In the genomic region with DNA sequence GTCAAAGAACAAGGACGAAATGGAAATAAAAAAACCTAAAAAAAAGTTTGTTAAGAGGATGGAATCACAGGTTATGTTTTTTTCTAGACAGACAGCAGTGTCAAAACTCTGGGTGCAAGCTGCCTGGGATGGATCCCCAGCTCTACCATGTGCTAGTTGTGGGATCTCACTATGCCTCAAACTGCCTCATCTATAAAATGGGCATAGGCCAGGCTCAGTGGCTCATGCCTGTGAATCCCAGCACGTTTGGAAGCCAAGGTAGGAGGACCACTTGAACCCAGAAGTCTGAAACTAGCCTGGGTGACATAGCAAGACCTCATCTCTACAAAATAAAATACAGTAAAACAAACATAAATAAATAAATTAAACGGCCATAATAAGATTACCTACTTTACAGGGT, we compare ENCODE assay signal across 20 cellular contexts. TPM values are rescaled to one million over a fixed set of nuclear protein-coding genes. Genes with fewer than 3 reads are reported as not detected.
DNase-seq lines count a peak whose midpoint lies in the region; FAIRE-seq and TF ChIP-seq lines count a peak whose summit lies in the region.
"Had no signal": no experiment of that assay in that cellular context is flagged by ENCODE, and none has a peak within 500 bp of the region (broad histone marks: within the 10 kb centered on the region; RNA-seq: fewer than 3 reads in every experiment).

No MANE protein-coding gene starts in this region.

- H3K79me2 ChIP-seq in ACC112 (ENCODE audit: control insufficient read depth, insufficient read depth, low read length, unreplicated experiment): peaks cover 47% of the 10 kb centered on the region

- TF ChIP-seq CTCF in esophagus muscularis mucosa (IDR thresholded peaks at IDR 0.05): no peak
- TF ChIP-seq CTCF in endodermal cell (conservative IDR thresholded peaks at IDR 0.05): no peak
- no peak for TF ChIP-seq CTCF in kidney (IDR thresholded peaks at IDR 0.05; ENCODE audit: borderline replicate concordance, extremely low read depth, insufficient read depth)

- H3K4me3 Mint-ChIP-seq in endodermal cell: no peak overlapping the region
- H3K4me3 Mint-ChIP-seq: activated B cell treated with CpG ODN at 0.5 μM for 24 hours; IgD-negative memory B cell; nephron progenitor cell; T-helper 1 cell treated with Interleukin-12 subunit alpha and Interleukin-12 subunit beta and Interleukin-4 antibody, amounts not matched to agents 30 μg/mL and 1 μg/mL, for 36 hours had no signal

- FAIRE-seq in kidney (lab: Jason Lieb, UNC): no peak
- FAIRE-seq: urothelium cell line had no signal

- H3K4me1 ChIP-seq in ACC112 (ENCODE audit: control insufficient read depth, insufficient read depth, low read length, unreplicated experiment) (peaks cover 62% of the 10 kb centered on the region), esophagus muscularis mucosa (peaks cover 54 to 76% (median 67%) of the 10 kb centered on the region in 4 donors), skeletal muscle tissue (ENCODE audit: control insufficient read depth in 3 of 3, insufficient read depth in 3 of 3, low read length in 3 of 3) (peaks cover 9 to 26% (median 23%) of the 10 kb centered on the region in 3 donors), endodermal cell (ENCODE audit: control insufficient read depth, insufficient read depth, low read length) (peaks cover 5% of the 10 kb centered on the region), kidney (ENCODE audit: control insufficient read depth in 1 of 2, insufficient read depth in 1 of 2, low read depth in 1 of 2, low read length in 2 of 2) (peaks cover 0 to 4% of the 10 kb centered on the region in 2 donors)

- H3K9ac ChIP-seq in SK-N-MC (ENCODE audit: insufficient read length) (no peak overlapping the region), skeletal muscle tissue (ENCODE audit: low read depth in 1 of 3, low read length in 3 of 3) (no peak overlapping the region), endodermal cell (ENCODE audit: extremely low read depth, low read length, poor library complexity, severe bottlenecking) (no peak overlapping the region), kidney (ENCODE audit: low read length in 2 of 2) (no peak overlapping the region)

- peak overlapping the region; percentile 95 for H3K27ac ChIP-seq in ACC112 (ENCODE audit: low read depth, low read length)
- H3K27ac ChIP-seq in SK-N-MC: peak overlapping the region; percentile 88; the same call in 1 of the 2 replicates
- H3K27ac ChIP-seq in esophagus muscularis mucosa (replicated peaks in 1 of 4): peak overlapping the region; percentile 71 to 88 (median 80)
- H3K27ac ChIP-seq in skeletal muscle tissue (ENCODE audit: low read depth, low read length): peak overlapping the region; percentile 64
- no peak overlapping the region for H3K27ac ChIP-seq in endodermal cell (ENCODE audit: low read depth, low read length)
- H3K27ac ChIP-seq in kidney (ENCODE audit: low read depth in 2 of 2, low read length in 2 of 2): no peak overlapping the region

- DNase-seq in SK-N-MC (ENCODE audit: low read depth, low spot score): no peak
- DNase-seq in esophagus muscularis mucosa (ENCODE audit: extremely low spot score): no peak
- DNase-seq in endodermal cell: no peak
- DNase-seq in NCI-H1417 (lab: John Stamatoyannopoulos, UW): no peak
- DNase-seq in kidney: no peak
- no peak for DNase-seq in cerebellum (ENCODE audit: low spot score)
- DNase-seq: activated B cell treated with CpG ODN at 0.5 μM for 24 hours, aorta, Calu3, GDM1, NCI-H748 treated with DMSO at 0.1 percent for 48 hours, nephron progenitor cell had no signal

- H3K27me3 ChIP-seq in ACC112 (ENCODE audit: insufficient read depth, low read length): no peaks in the 10 kb centered on the region
- H3K27me3 ChIP-seq in esophagus muscularis mucosa: no peaks in the 10 kb centered on the region
- H3K27me3 ChIP-seq in skeletal muscle tissue (ENCODE audit: control insufficient read depth in 3 of 3, insufficient read depth in 3 of 3, low read length in 3 of 3): no peaks in the 10 kb centered on the region
- H3K27me3 ChIP-seq in endodermal cell (ENCODE audit: control insufficient read depth, insufficient read depth, low read length, poor library complexity, severe bottlenecking): peaks cover 9% of the 10 kb centered on the region

- no peaks in the 10 kb centered on the region for H3K36me3 Mint-ChIP-seq in endodermal cell (ENCODE audit: low read depth)
- H3K36me3 Mint-ChIP-seq: IgD-negative memory B cell had no signal

- peaks cover 12% of the 10 kb centered on the region for H3K4me1 Mint-ChIP-seq in endodermal cell

- TF ChIP-seq POLR2A in esophagus muscularis mucosa (IDR thresholded peaks at IDR 0.05; ENCODE audit: low read depth): no peak

- no peaks in the 10 kb centered on the region for H3K9me3 Mint-ChIP-seq in endodermal cell
- H3K9me3 Mint-ChIP-seq: activated B cell treated with CpG ODN at 0.5 μM for 24 hours; nephron progenitor cell; T-helper 1 cell treated with Interleukin-12 subunit alpha and Interleukin-12 subunit beta and Interleukin-4 antibody, amounts not matched to agents 30 μg/mL and 1 μg/mL, for 36 hours had no signal

- H3K9me3 ChIP-seq in SK-N-MC (ENCODE audit: low read depth, low read length) (no peaks in the 10 kb centered on the region), esophagus muscularis mucosa (no peaks in the 10 kb centered on the region), skeletal muscle tissue (ENCODE audit: control insufficient read depth in 3 of 3, low read length in 3 of 3) (no peaks in the 10 kb centered on the region), endodermal cell (ENCODE audit: control insufficient read depth, low read length) (no peaks in the 10 kb centered on the region), kidney (ENCODE audit: control insufficient read depth in 1 of 2, low read length in 2 of 2) (no peaks in the 10 kb centered on the region)

- peaks cover 23% of the 10 kb centered on the region for H3K27me3 Mint-ChIP-seq in endodermal cell (ENCODE audit: insufficient read depth)

- H3K27ac Mint-ChIP-seq in endodermal cell: no peak overlapping the region
- H3K27ac Mint-ChIP-seq: activated B cell treated with CpG ODN at 0.5 μM for 24 hours; IgD-negative memory B cell; nephron progenitor cell; T-helper 1 cell treated with Interleukin-12 subunit alpha and Interleukin-12 subunit beta and Interleukin-4 antibody, amounts not matched to agents 30 μg/mL and 1 μg/mL, for 36 hours had no signal

- no peaks in the 10 kb centered on the region for H3K36me3 ChIP-seq in ACC112 (ENCODE audit: insufficient read depth, low read length)
- no peaks in the 10 kb centered on the region for H3K36me3 ChIP-seq in SK-N-MC (ENCODE audit: insufficient read depth, low read length)
- no peaks in the 10 kb centered on the region for H3K36me3 ChIP-seq in esophagus muscularis mucosa
- no peaks in the 10 kb centered on the region for H3K36me3 ChIP-seq in skeletal muscle tissue (ENCODE audit: control insufficient read depth in 3 of 3, insufficient read depth in 3 of 3, low read length in 3 of 3)
- H3K36me3 ChIP-seq in endodermal cell (ENCODE audit: control insufficient read depth, insufficient read depth, low read length): no peaks in the 10 kb centered on the region
- no peaks in the 10 kb centered on the region for H3K36me3 ChIP-seq in kidney (ENCODE audit: control insufficient read depth in 1 of 2, insufficient read depth in 2 of 2, low read length in 2 of 2)

- no peak overlapping the region for H2AFZ ChIP-seq in ACC112 (ENCODE audit: low read length, unreplicated experiment)

- WGBS in esophagus muscularis mucosa: 65% methylated on average over 3 of the region's 3 CpGs
- 86 to 92% methylated on average over 2 of the region's 3 CpGs for WGBS in endodermal cell (ENCODE audit: insufficient coverage in 1 of 2, insufficient read length in 1 of 2), 2 experiments

- H3K4me3 ChIP-seq in ACC112 (ENCODE audit: low read depth, low read length) (peak overlapping the region; percentile 20; the same call in 1 of the 2 replicates), SK-N-MC (no peak overlapping the region), esophagus muscularis mucosa (no peak overlapping the region), skeletal muscle tissue (ENCODE audit: low read length in 3 of 3) (no peak overlapping the region), endodermal cell (ENCODE audit: low read length) (no peak overlapping the region), kidney (ENCODE audit: low read length in 2 of 2) (no peak overlapping the region)

- TF ChIP-seq EP300 in esophagus muscularis mucosa (IDR thresholded peaks at IDR 0.05): no peak

- intact Hi-C loops in esophagus muscularis mucosa (cut with DNase I): no loop called here
- intact Hi-C loops in kidney (cut with DNase I): no loop called here

RNA-seq across cellular contexts. Expression of gene PLD1, which starts 4.6 kb away (rescaled TPM):
- total RNA-seq in esophagus muscularis mucosa (10 to 100 TPM; 12.4 to 21.1 (median 18.5) TPM), skeletal muscle tissue (31.3 TPM), endodermal cell (10 to 100 TPM in 1 of 2 donors, 1 to 10 TPM in 1; 9.5 to 15.9 TPM), kidney (24.3 TPM), cerebellum (16.8 TPM)
- 3.0 TPM for polyA plus RNA-seq in endodermal cell (2013, experiment 1 of 2)
- 3.1 TPM for polyA plus RNA-seq in endodermal cell (2013, experiment 2 of 2)
- 11.2 TPM for polyA plus RNA-seq in kidney (ENCODE audit: insufficient read depth, low read depth, low replicate concordance)
- total RNA-seq: activated B cell treated with CpG ODN at 0.5 μM for 24 hours had no signal
- polyA plus RNA-seq: IgD-negative memory B cell had no signal

RNA-seq across cellular contexts. Expression of gene TMEM212, which starts 37.5 kb away (rescaled TPM):
- total RNA-seq in esophagus muscularis mucosa (not detected), skeletal muscle tissue (not detected), endodermal cell (not detected), kidney (not detected), cerebellum (not detected)
- not detected for polyA plus RNA-seq in endodermal cell (2013, experiment 1 of 2)
- polyA plus RNA-seq in endodermal cell (2013, experiment 2 of 2): not detected
- polyA plus RNA-seq in kidney (ENCODE audit: insufficient read depth, low read depth, low replicate concordance): not detected
- total RNA-seq: activated B cell treated with CpG ODN at 0.5 μM for 24 hours; activated CD8-positive, alpha-beta memory T cell treated with anti-CD3 and anti-CD28 coated beads for 36 hours; aorta; Calu3; lung microvascular endothelial cell; sciatic nerve had no signal
- polyA plus RNA-seq: aorta, IgD-negative memory B cell had no signal

Comparison
In these comparisons a context has a peak if more than half of its experiments do, and no peak if none do; other contexts are left out.
1. H3K27ac ChIP-seq: peak in ACC112 (single experiment), SK-N-MC (single experiment), esophagus muscularis mucosa (4 of 4) and skeletal muscle tissue (single experiment); none in endodermal cell (single experiment) and kidney (0 of 2).